ENCODE assay signal across 5 cellular contexts in genomic region chr1:182555493-182555892, GRCh38.
"Had no signal": no experiment of that assay in that cellular context is flagged by ENCODE, and none has a peak within 500 bp of the region (broad histone marks: within the 10 kb centered on the region; RNA-seq: fewer than 3 reads in every experiment).

No MANE protein-coding gene starts in this region.

- H3K4me2 ChIP-seq: GM23338 had no signal

- ATAC-seq: GM23338, K562 had no signal

- H3K27ac Mint-ChIP-seq: GM23338, H9 had no signal

- H3K4me1 Mint-ChIP-seq: GM23338, H9 had no signal

- H3K4me3 Mint-ChIP-seq: GM23338, H9 had no signal

- H2AFZ ChIP-seq: GM23338 had no signal

- DNase-seq: H9, HCEC 1CT, IMR-90 had no signal

- H3K4me3 ChIP-seq: GM23338, K562 had no signal
